In genomic region chr12:44827832-44828438, GRCh38 we compare ENCODE assay signal across 25 cellular contexts. TPM values are rescaled to one million over a fixed set of nuclear protein-coding genes. Genes with fewer than 3 reads are reported as not detected.
DNase-seq lines count a peak whose midpoint lies in the region; ATAC-seq and TF ChIP-seq lines count a peak whose summit lies in the region.
"Had no signal": no experiment of that assay in that cellular context is flagged by ENCODE, and none has a peak within 500 bp of the region (broad histone marks: within the 10 kb centered on the region; RNA-seq: fewer than 3 reads in every experiment).

No MANE protein-coding gene starts in this region.

- no peaks in the 10 kb centered on the region for H3K27me3 ChIP-seq in GM23338 (ENCODE audit: insufficient read depth)
- H3K27me3 ChIP-seq: adrenal gland; BLaER1 treated with 17β-estradiol and CSF1 and Interleukin-3, amounts not matched to agents 10 nM and 100 nM; brain microvascular endothelial cell had no signal

- no peak for TF ChIP-seq CTCF in GM23338 (conservative IDR thresholded peaks at IDR 0.05; ENCODE audit: low read depth in 2 of 2)

- H3K4me1 Mint-ChIP-seq in activated T-cell treated with anti-CD3 and anti-CD28 coated beads, Interleukin-2, amount 50 U/mL, for 4 hours (ENCODE audit: low read depth): peaks cover 63% of the 10 kb centered on the region
- peaks cover 24% of the 10 kb centered on the region for H3K4me1 Mint-ChIP-seq in T-helper 17 cell
- H3K4me1 Mint-ChIP-seq in activated naive CD8-positive, alpha-beta T cell treated with anti-CD3 and anti-CD28 coated beads, Interleukin-2, amount 50 U/mL, for 24 hours: peaks cover 77% of the 10 kb centered on the region
- peaks cover 84% of the 10 kb centered on the region for H3K4me1 Mint-ChIP-seq in stimulated activated naive CD8-positive, alpha-beta T cell treated with anti-CD3 and anti-CD28 coated beads, Interleukin-15, Interleukin-2, amounts not matched to agents 100 ng/mL and 50 ng/mL, for 24 hours (ENCODE audit: low read depth)
- H3K4me1 Mint-ChIP-seq in GM23338: peaks cover 7% of the 10 kb centered on the region
- H3K4me1 Mint-ChIP-seq: naive B cell had no signal

- no peak overlapping the region for H3K4me2 ChIP-seq in GM23338
- H3K4me2 ChIP-seq: BLaER1 treated with 17β-estradiol and CSF1 and Interleukin-3, amounts not matched to agents 10 nM and 100 nM; smooth muscle cell had no signal

- H3K9me2 ChIP-seq in GM23338 (ENCODE audit: insufficient read depth): no peaks in the 10 kb centered on the region

- DNase-seq in activated T-cell treated with anti-CD3 and anti-CD28 coated beads, Interleukin-2, amount 50 U/mL, for 4 hours: no peak
- DNase-seq in activated T-cell treated with anti-CD3 and anti-CD28 coated beads for 4 hours: no peak
- DNase-seq in T-helper 17 cell: no peak
- DNase-seq in activated naive CD8-positive, alpha-beta T cell treated with anti-CD3 and anti-CD28 coated beads, Interleukin-2, amount 50 U/mL, for 24 hours: no peak
- no peak for DNase-seq in GM23338 (ENCODE audit: low spot score)
- DNase-seq in amniotic stem cell (lab: John Stamatoyannopoulos, UW): no peak
- DNase-seq: activated CD4-positive, alpha-beta T cell treated with anti-CD3 and anti-CD28 coated beads for 4 hours; adrenal gland; brain microvascular endothelial cell; EL; foreskin melanocyte; Kasumi-1; left colon; naive B cell; NCI-H2171 treated with DMSO at 0.1 percent for 48 hours; NCI-H524 treated with DMSO at 0.1 percent for 48 hours; stimulated activated CD4-positive, alpha-beta T cell treated with anti-CD3 and anti-CD28 coated beads, Interleukin-2, amount 100 ng/mL, for 24 hours had no signal

- H2AFZ ChIP-seq in GM23338: no peak overlapping the region

- H3K4me3 ChIP-seq in GM23338: no peak overlapping the region
- H3K4me3 ChIP-seq: adrenal gland; BLaER1 treated with 17β-estradiol and CSF1 and Interleukin-3, amounts not matched to agents 10 nM and 100 nM; smooth muscle cell had no signal

- H3K36me3 Mint-ChIP-seq in activated T-cell treated with anti-CD3 and anti-CD28 coated beads, Interleukin-2, amount 50 U/mL, for 4 hours (ENCODE audit: insufficient read depth): no peaks in the 10 kb centered on the region
- H3K36me3 Mint-ChIP-seq in T-helper 17 cell (ENCODE audit: low read depth): no peaks in the 10 kb centered on the region
- H3K36me3 Mint-ChIP-seq in activated naive CD8-positive, alpha-beta T cell treated with anti-CD3 and anti-CD28 coated beads, Interleukin-2, amount 50 U/mL, for 24 hours (ENCODE audit: low read depth): peaks cover 11% of the 10 kb centered on the region
- peaks cover 12% of the 10 kb centered on the region for H3K36me3 Mint-ChIP-seq in stimulated activated naive CD8-positive, alpha-beta T cell treated with anti-CD3 and anti-CD28 coated beads, Interleukin-15, Interleukin-2, amounts not matched to agents 100 ng/mL and 50 ng/mL, for 24 hours (ENCODE audit: low read depth)
- H3K36me3 Mint-ChIP-seq in GM23338 (ENCODE audit: low read depth): no peaks in the 10 kb centered on the region
- H3K36me3 Mint-ChIP-seq: naive B cell had no signal

- peaks cover 4% of the 10 kb centered on the region for H3K9me3 Mint-ChIP-seq in activated T-cell treated with anti-CD3 and anti-CD28 coated beads, Interleukin-2, amount 50 U/mL, for 4 hours
- peaks cover 3% of the 10 kb centered on the region for H3K9me3 Mint-ChIP-seq in activated naive CD8-positive, alpha-beta T cell treated with anti-CD3 and anti-CD28 coated beads, Interleukin-2, amount 50 U/mL, for 24 hours
- H3K9me3 Mint-ChIP-seq in stimulated activated naive CD8-positive, alpha-beta T cell treated with anti-CD3 and anti-CD28 coated beads, Interleukin-15, Interleukin-2, amounts not matched to agents 100 ng/mL and 50 ng/mL, for 24 hours: peaks cover 4% of the 10 kb centered on the region
- H3K9me3 Mint-ChIP-seq in GM23338: no peaks in the 10 kb centered on the region
- H3K9me3 Mint-ChIP-seq: naive B cell had no signal

- peak; percentile 88 to 93 for ATAC-seq in activated T-cell treated with anti-CD3 and anti-CD28 coated beads, Interleukin-2, amount 50 U/mL, for 4 hours
- ATAC-seq in T-helper 17 cell: peak; percentile 94
- peak; percentile 92 for ATAC-seq in activated naive CD8-positive, alpha-beta T cell treated with anti-CD3 and anti-CD28 coated beads, Interleukin-2, amount 50 U/mL, for 24 hours
- no peak for ATAC-seq in GM23338
- ATAC-seq: esophagus mucosa, HCT116, left colon, Panc1 had no signal

- peak overlapping the region; percentile 95 for H3K27ac Mint-ChIP-seq in T-helper 17 cell
- H3K27ac Mint-ChIP-seq in activated naive CD8-positive, alpha-beta T cell treated with anti-CD3 and anti-CD28 coated beads, Interleukin-2, amount 50 U/mL, for 24 hours: peak overlapping the region; percentile 93
- H3K27ac Mint-ChIP-seq in stimulated activated naive CD8-positive, alpha-beta T cell treated with anti-CD3 and anti-CD28 coated beads, Interleukin-15, Interleukin-2, amounts not matched to agents 100 ng/mL and 50 ng/mL, for 24 hours: peak overlapping the region; percentile 93
- no peak overlapping the region for H3K27ac Mint-ChIP-seq in GM23338
- H3K27ac Mint-ChIP-seq: naive B cell had no signal

- no peaks in the 10 kb centered on the region for H4K20me1 ChIP-seq in GM23338 (replicated peaks; ENCODE audit: insufficient read depth)
- H4K20me1 ChIP-seq: BLaER1 treated with 17β-estradiol and CSF1 and Interleukin-3, amounts not matched to agents 10 nM and 100 nM had no signal

- H3K4me3 Mint-ChIP-seq in activated T-cell treated with anti-CD3 and anti-CD28 coated beads, Interleukin-2, amount 50 U/mL, for 4 hours: peak overlapping the region; percentile 60
- H3K4me3 Mint-ChIP-seq in T-helper 17 cell (peak overlapping the region; percentile 66), GM23338 (no peak overlapping the region)
- peak overlapping the region; percentile 73 for H3K4me3 Mint-ChIP-seq in activated naive CD8-positive, alpha-beta T cell treated with anti-CD3 and anti-CD28 coated beads, Interleukin-2, amount 50 U/mL, for 24 hours
- peak overlapping the region; percentile 72 for H3K4me3 Mint-ChIP-seq in stimulated activated naive CD8-positive, alpha-beta T cell treated with anti-CD3 and anti-CD28 coated beads, Interleukin-15, Interleukin-2, amounts not matched to agents 100 ng/mL and 50 ng/mL, for 24 hours
- H3K4me3 Mint-ChIP-seq: naive B cell had no signal

- no peaks in the 10 kb centered on the region for H3F3A ChIP-seq in GM23338 (replicated peaks; ENCODE audit: low read depth)

- H3K79me2 ChIP-seq in GM23338 (replicated peaks; ENCODE audit: insufficient read depth): no peaks in the 10 kb centered on the region

- H3K27me3 Mint-ChIP-seq in activated T-cell treated with anti-CD3 and anti-CD28 coated beads, Interleukin-2, amount 50 U/mL, for 4 hours (ENCODE audit: low read depth): no peaks in the 10 kb centered on the region
- H3K27me3 Mint-ChIP-seq in T-helper 17 cell (no peaks in the 10 kb centered on the region), GM23338 (ENCODE audit: insufficient read depth, low read depth, poor library complexity) (no peaks in the 10 kb centered on the region)
- H3K27me3 Mint-ChIP-seq in activated naive CD8-positive, alpha-beta T cell treated with anti-CD3 and anti-CD28 coated beads, Interleukin-2, amount 50 U/mL, for 24 hours: no peaks in the 10 kb centered on the region
- no peaks in the 10 kb centered on the region for H3K27me3 Mint-ChIP-seq in stimulated activated naive CD8-positive, alpha-beta T cell treated with anti-CD3 and anti-CD28 coated beads, Interleukin-15, Interleukin-2, amounts not matched to agents 100 ng/mL and 50 ng/mL, for 24 hours
- H3K27me3 Mint-ChIP-seq: naive B cell had no signal

- no peaks in the 10 kb centered on the region for H3K9me3 ChIP-seq in T-helper 17 cell (ENCODE audit: control insufficient read depth, low read length, poor library complexity, severe bottlenecking)
- H3K9me3 ChIP-seq: adrenal gland; BLaER1 treated with 17β-estradiol and CSF1 and Interleukin-3, amounts not matched to agents 10 nM and 100 nM had no signal

- no peaks in the 10 kb centered on the region for H3K36me3 ChIP-seq in GM23338 (ENCODE audit: insufficient read depth)
- H3K36me3 ChIP-seq: adrenal gland; BLaER1 treated with 17β-estradiol and CSF1 and Interleukin-3, amounts not matched to agents 10 nM and 100 nM; brain microvascular endothelial cell had no signal

- peaks cover 4% of the 10 kb centered on the region; the same call in 1 of the 2 replicates for H3K4me1 ChIP-seq in GM23338 (ENCODE audit: insufficient read depth)
- H3K4me1 ChIP-seq: adrenal gland; BLaER1 treated with 17β-estradiol and CSF1 and Interleukin-3, amounts not matched to agents 10 nM and 100 nM had no signal

- H3K27ac ChIP-seq in GM23338 (ENCODE audit: low read depth): no peak overlapping the region
- H3K27ac ChIP-seq: adrenal gland; BLaER1 treated with 17β-estradiol and CSF1 and Interleukin-3, amounts not matched to agents 10 nM and 100 nM; brain microvascular endothelial cell; HL-60 had no signal

TF ChIP-seq in GM23338, 12 proteins besides CTCF, POLR2A, EP300 and RAD21 (continues in another document):
- no peak for TF ChIP-seq REST (IDR thresholded peaks at IDR 0.05; ENCODE audit: unreplicated experiment)

RNA-seq across cellular contexts. Expression of gene NELL2, which starts 48.2 kb away (rescaled TPM):
- 10 to 100 TPM; 19.9 to 32.0 (median 22.8) TPM for total RNA-seq in activated T-cell treated with anti-CD3 and anti-CD28 coated beads, Interleukin-2, amount 50 U/mL, for 4 hours
- 100 to 1,000 TPM in 1 of 2 donors, 10 to 100 TPM in 1; 62.5 to 110 TPM for total RNA-seq in T-helper 17 cell
- 99.5 and 103 TPM in 2 replicates for total RNA-seq in GM23338 (2014; rRNA removed; shearing (Covaris generic))
- 23.3 and 25.1 TPM in 2 replicates for polyA plus RNA-seq in GM23338 (2016; fragmentation: Nextera tagmentation; extraction: Ambion mirVana)
- total RNA-seq: osteoblast had no signal
- polyA plus RNA-seq: smooth muscle cell had no signal
